ENCODE assay signal across 7 cellular contexts in genomic region chr1:215276582-215276981, GRCh38.
"Had no signal": no experiment of that assay in that cellular context is flagged by ENCODE, and none has a peak within 500 bp of the region (broad histone marks: within the 10 kb centered on the region; RNA-seq: fewer than 3 reads in every experiment).

No MANE protein-coding gene starts in this region.

- FAIRE-seq: HepG2, K562 had no signal

- ATAC-seq: HepG2, K562 had no signal

- H3K4me3 ChIP-seq: GM23248, K562 had no signal

- H3K27ac ChIP-seq: GM23248, HL-60 had no signal

- H3K9ac ChIP-seq: GM23248 had no signal

- H2AFZ ChIP-seq: GM23248 had no signal

- DNase-seq: GM23248, GOT3, H7, HCEC 1CT had no signal
